ENCODE assay signal across 37 cellular contexts in genomic region chr20:24487240-24487639, GRCh38. TPM values are rescaled to one million over a fixed set of nuclear protein-coding genes. Genes with fewer than 3 reads are reported as not detected.
"Had no signal": no experiment of that assay in that cellular context is flagged by ENCODE, and none has a peak within 500 bp of the region (broad histone marks: within the 10 kb centered on the region; RNA-seq: fewer than 3 reads in every experiment).

No MANE protein-coding gene starts in this region.

- H3K36me3 ChIP-seq: adrenal gland, brain microvascular endothelial cell, breast epithelium, cardiac muscle cell had no signal

- H3K4me3 ChIP-seq: adrenal gland, body of pancreas, breast epithelium, cardiac muscle cell had no signal

- H3K27ac ChIP-seq: adrenal gland, body of pancreas, brain microvascular endothelial cell, breast epithelium, cardiac muscle cell, WERI-Rb-1 had no signal

- H3K4me1 ChIP-seq: adrenal gland, body of pancreas, breast epithelium had no signal

- ATAC-seq: activated CD4-positive, alpha-beta T cell treated with anti-CD3 and anti-CD28 coated beads for 36 hours; activated CD4-positive, CD25-positive, alpha-beta regulatory T cell treated with anti-CD3 and anti-CD28 coated beads, Interleukin-2, amount 50 U/mL, for 24 hours; activated CD8-positive, alpha-beta T cell treated with anti-CD3 and anti-CD28 coated beads for 36 hours; activated naive CD4-positive, alpha-beta T cell treated with anti-CD3 and anti-CD28 coated beads, Interleukin-2, amount 50 U/mL, for 72 hours; activated T-cell treated with anti-CD3 and anti-CD28 coated beads, Interleukin-2, amount 50 U/mL, for 4 hours; activated T-cell treated with anti-CD3 and anti-CD28 coated beads, Interleukin-2, amount 50 U/mL, for 72 hours; activated T-helper 17 cell treated with anti-CD3 and anti-CD28 coated beads, Interleukin-2, amount 50 U/mL, for 72 hours; body of pancreas; WTC11 had no signal

- DNase-seq: activated CD4-positive, alpha-beta memory T cell treated with anti-CD3 and anti-CD28 coated beads for 36 hours; activated CD4-positive, alpha-beta T cell treated with anti-CD3 and anti-CD28 coated beads for 1 hour; activated CD4-positive, alpha-beta T cell treated with anti-CD3 and anti-CD28 coated beads for 36 hours; activated CD4-positive, alpha-beta T cell treated with anti-CD3 and anti-CD28 coated beads for 48 hours; activated CD4-positive, alpha-beta T cell treated with anti-CD3 and anti-CD28 coated beads, Interleukin-2, amount 10 ng/mL, durations not matched to agents 7 days and 5 days; activated CD4-positive, CD25-positive, alpha-beta regulatory T cell; activated CD8-positive, alpha-beta memory T cell treated with anti-CD3 and anti-CD28 coated beads, Interleukin-2, amount 50 U/mL, for 4 hours; activated CD8-positive, alpha-beta T cell treated with anti-CD3 and anti-CD28 coated beads for 36 hours; activated effector memory CD4-positive, alpha-beta T cell treated with anti-CD3 and anti-CD28 coated beads, Interleukin-2, amount 50 U/mL, for 16 hours; activated gamma-delta T cell treated with Interleukin-2 at 50 U/mL for 16 hours; activated naive CD4-positive, alpha-beta T cell; activated naive CD4-positive, alpha-beta T cell treated with anti-CD3 and anti-CD28 coated beads for 36 hours; activated naive CD4-positive, alpha-beta T cell treated with anti-CD3 and anti-CD28 coated beads, Interleukin-2, amount 50 U/mL, for 16 hours; activated naive CD8-positive, alpha-beta T cell treated with anti-CD3 and anti-CD28 coated beads for 36 hours; activated T-cell treated with anti-CD3 and anti-CD28 coated beads for 4 hours; activated T-cell treated with anti-CD3 and anti-CD28 coated beads, Interleukin-2, amount 50 U/mL, for 1 hour; activated T-cell treated with anti-CD3 and anti-CD28 coated beads, Interleukin-2, amount 50 U/mL, for 4 hours; activated T-cell treated with anti-CD3 and anti-CD28 coated beads, Interleukin-2, amount 50 U/mL, for 72 hours; amniotic stem cell; body of pancreas; brain microvascular endothelial cell; central memory CD4-positive, alpha-beta T cell; SW 1271; T-helper 1 cell; T-helper 2 cell; T-helper 9 cell; WERI-Rb-1 had no signal

- H3K9me3 ChIP-seq: adrenal gland, body of pancreas, breast epithelium had no signal

- H3K27me3 ChIP-seq: adrenal gland, body of pancreas, brain microvascular endothelial cell, cardiac muscle cell had no signal

- FAIRE-seq: astrocyte had no signal

RNA-seq across cellular contexts. Expression of gene SYNDIG1, which starts 17.8 kb away (rescaled TPM):
- total RNA-seq: activated CD4-positive, alpha-beta memory T cell treated with anti-CD3 and anti-CD28 coated beads for 36 hours; activated CD4-positive, alpha-beta T cell treated with anti-CD3 and anti-CD28 coated beads for 36 hours; activated CD4-positive, alpha-beta T cell treated with anti-CD3 and anti-CD28 coated beads, Interleukin-2, amount 10 ng/mL, durations not matched to agents 7 days and 5 days; activated CD8-positive, alpha-beta memory T cell treated with anti-CD3 and anti-CD28 coated beads for 36 hours; activated CD8-positive, alpha-beta T cell treated with anti-CD3 and anti-CD28 coated beads for 36 hours; activated naive CD4-positive, alpha-beta T cell treated with anti-CD3 and anti-CD28 coated beads for 36 hours; activated naive CD4-positive, alpha-beta T cell treated with anti-CD3 and anti-CD28 coated beads, Interleukin-2, amount 50 U/mL, for 72 hours; activated naive CD8-positive, alpha-beta T cell treated with anti-CD3 and anti-CD28 coated beads for 36 hours; activated T-cell treated with anti-CD3 and anti-CD28 coated beads, Interleukin-2, amount 50 U/mL, for 4 hours; activated T-cell treated with anti-CD3 and anti-CD28 coated beads, Interleukin-2, amount 50 U/mL, for 72 hours; activated T-helper 1 cell treated with anti-CD3 and anti-CD28 coated beads, Interleukin-12 subunit alpha, Interleukin-12 subunit beta, Interleukin-2, Interleukin-4 antibody, amounts not matched to agents 30 ng/mL and 10 ng/mL and 1 ng/mL, durations not matched to agents 14 hours and 24 hours and 36 hours; activated T-helper 17 cell treated with anti-CD3 and anti-CD28 coated beads, Interleukin-2, amount 50 U/mL, for 72 hours had no signal
